10 cellular contexts compared by ENCODE assay signal in the genomic region with DNA sequence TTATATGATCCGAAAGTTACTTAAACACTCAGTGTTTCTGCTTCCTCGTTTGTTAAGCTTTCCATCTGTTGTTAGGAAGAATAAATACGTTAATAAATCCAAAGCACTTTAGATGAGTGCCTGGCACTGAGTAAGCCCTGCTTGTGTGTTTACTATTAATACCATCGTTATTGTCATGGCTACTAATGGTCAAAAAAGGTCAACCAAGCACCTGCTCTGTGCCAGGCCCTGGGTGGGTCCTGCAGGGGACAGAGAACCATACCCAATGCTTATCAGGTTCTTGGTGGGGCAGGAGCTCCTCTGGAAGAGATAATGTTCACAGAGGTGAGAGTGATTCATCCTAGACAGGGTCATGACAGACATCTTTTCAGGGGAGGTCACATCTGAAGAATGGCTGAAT. TPM values are rescaled to one million over a fixed set of nuclear protein-coding genes. Genes with fewer than 3 reads are reported as not detected.
"Had no signal": no experiment of that assay in that cellular context is flagged by ENCODE, and none has a peak within 500 bp of the region (broad histone marks: within the 10 kb centered on the region; RNA-seq: fewer than 3 reads in every experiment).

No MANE protein-coding gene starts in this region.

- H3K9me3 Mint-ChIP-seq: HFFc6, IgD-negative memory B cell had no signal

- H3K4me1 Mint-ChIP-seq: IgD-negative memory B cell had no signal

- H3K4me3 ChIP-seq: GM23248, HAP-1 had no signal

- H3K36me3 Mint-ChIP-seq: IgD-negative memory B cell had no signal

- DNase-seq: GM23248, GOT3, H7, HFFc6 had no signal

- H3K4me3 Mint-ChIP-seq: HFFc6, IgD-negative memory B cell had no signal

- H3K27ac Mint-ChIP-seq: HFFc6, IgD-negative memory B cell had no signal

- H3K9ac ChIP-seq: GM23248 had no signal

- H3K9me3 ChIP-seq: HAP-1 had no signal

- ATAC-seq: HCT116, HepG2 had no signal

- H3K27ac ChIP-seq: GM23248, HL-60 had no signal

- H3K4me1 ChIP-seq: HAP-1 had no signal

- H3K36me3 ChIP-seq: HAP-1 had no signal

RNA-seq across cellular contexts. Expression of gene GALNT15, which starts 39.9 kb away (rescaled TPM):
- total RNA-seq: H4, H7 had no signal
